ENCODE assay signal across 8 cellular contexts in genomic region chr2:242089213-242089549, GRCh38.
DNase-seq lines count a peak whose midpoint lies in the region; ATAC-seq and TF ChIP-seq lines count a peak whose summit lies in the region.
"Not testable (repeated sequence)": the region's sequence is repeated elsewhere in the genome, so short reads cannot be mapped to it uniquely, and the experiment has no call there.

No MANE protein-coding gene starts in this region.

- peak overlapping the region; percentile 74 for H3K4me2 ChIP-seq in SK-N-SH
- not testable (repeated sequence) for H3K4me2 ChIP-seq in neural cell (ENCODE audit: low read length)

- not testable (repeated sequence) for H3K27me3 ChIP-seq in AG04450 (ENCODE audit: control insufficient read depth, insufficient read depth, low read length); SK-N-SH (ENCODE audit: insufficient read depth); endocrine pancreas (ENCODE audit: control insufficient read depth, insufficient read depth, low read length); neural cell (ENCODE audit: insufficient read depth, low read depth, low read length)

- POLR2A ChIA-PET in AG04450 (lab: Yijun Ruan, JAX); SK-N-SH (lab: Yijun Ruan, JAX): not testable (repeated sequence)
- POLR2A ChIA-PET in HEK293 (lab: Yijun Ruan, JAX): interaction anchor here (0.6 kb wide), 1 partner anchor 28 kb away, joined by 3 read pairs; no protein-coding TSS in a partner anchor

- not testable (repeated sequence) for TF ChIP-seq EP300 in SK-N-SH (IDR thresholded peaks at IDR 0.05; ENCODE audit: borderline replicate concordance in 1 of 2, low read depth in 1 of 2, low read length in 1 of 2); neural cell (conservative IDR thresholded peaks at IDR 0.05; ENCODE audit: poor library complexity, severe bottlenecking)

- not testable (repeated sequence) for H3K27me3 Mint-ChIP-seq in activated naive CD8-positive, alpha-beta T cell treated with anti-CD3 and anti-CD28 coated beads for 36 hours; stimulated activated naive CD8-positive, alpha-beta T cell treated with anti-CD3 and anti-CD28 coated beads, Interleukin-15, amount 100 ng/mL, for 72 hours

- H3K36me3 ChIP-seq in HEK293 (ENCODE audit: control insufficient read depth in 2 of 2, insufficient read depth in 1 of 2, low read length in 2 of 2); SK-N-SH (replicated peaks in 1 of 2; ENCODE audit: control insufficient read depth in 1 of 2, insufficient read depth in 2 of 2, low read length in 1 of 2); endocrine pancreas (ENCODE audit: control insufficient read depth, insufficient read depth, low read length); neural cell (ENCODE audit: insufficient read depth, low read length): not testable (repeated sequence)

- H3K9ac ChIP-seq in SK-N-SH; endocrine pancreas (ENCODE audit: control insufficient read depth, insufficient read depth, low read length): not testable (repeated sequence)
- peak overlapping the region; percentile 68 for H3K9ac ChIP-seq in neural cell (ENCODE audit: low read length)

- no CpG with 5 or more reads among the region's 20 CpGs for WGBS in SK-N-SH (ENCODE audit: low lambda C conversion rate)

- H4K20me1 ChIP-seq in SK-N-SH (ENCODE audit: insufficient read depth); neural cell (ENCODE audit: insufficient read depth): not testable (repeated sequence)

- H3K4me1 Mint-ChIP-seq in activated naive CD8-positive, alpha-beta T cell treated with anti-CD3 and anti-CD28 coated beads for 36 hours: peaks cover 28% of the 10 kb centered on the region
- H3K4me1 Mint-ChIP-seq in stimulated activated naive CD8-positive, alpha-beta T cell treated with anti-CD3 and anti-CD28 coated beads, Interleukin-15, amount 100 ng/mL, for 72 hours: peaks cover 35% of the 10 kb centered on the region

- not testable (repeated sequence) for H2AFZ ChIP-seq in SK-N-SH (ENCODE audit: low read depth); neural cell (ENCODE audit: low read depth, low read length)

- TF ChIP-seq RAD21 in SK-N-SH (IDR thresholded peaks at IDR 0.05; ENCODE audit: low read length); neural cell (conservative IDR thresholded peaks at IDR 0.05): not testable (repeated sequence)

- peak overlapping the region; percentile 85 for H3K4me3 Mint-ChIP-seq in activated naive CD8-positive, alpha-beta T cell treated with anti-CD3 and anti-CD28 coated beads for 36 hours
- H3K4me3 Mint-ChIP-seq in stimulated activated naive CD8-positive, alpha-beta T cell treated with anti-CD3 and anti-CD28 coated beads, Interleukin-15, amount 100 ng/mL, for 72 hours: peak overlapping the region; percentile 91 to 97

- not testable (repeated sequence) for H3K27ac Mint-ChIP-seq in activated naive CD8-positive, alpha-beta T cell treated with anti-CD3 and anti-CD28 coated beads for 36 hours; stimulated activated naive CD8-positive, alpha-beta T cell treated with anti-CD3 and anti-CD28 coated beads, Interleukin-15, amount 100 ng/mL, for 72 hours

- DNase-seq in AG04450 (ENCODE audit: low read depth, low spot score); SK-N-SH; activated naive CD8-positive, alpha-beta T cell treated with anti-CD3 and anti-CD28 coated beads for 36 hours; stimulated activated naive CD8-positive, alpha-beta T cell treated with anti-CD3 and anti-CD28 coated beads, Interleukin-15, amount 100 ng/mL, for 72 hours: not testable (repeated sequence)

- not testable (repeated sequence) for ATAC-seq in stimulated activated naive CD8-positive, alpha-beta T cell treated with anti-CD3 and anti-CD28 coated beads, Interleukin-15, amount 100 ng/mL, for 72 hours

- H3K27ac ChIP-seq in AG04450 (ENCODE audit: low read depth, low read length); SK-N-SH (ENCODE audit: low read depth in 2 of 2, low read length in 1 of 2); neural cell (ENCODE audit: low read length): not testable (repeated sequence)
- peak overlapping the region; percentile 24; the same call in 1 of the 2 replicates for H3K27ac ChIP-seq in HEK293 (ENCODE audit: extremely low read depth, low read depth, low read length)

- H3K36me3 Mint-ChIP-seq in activated naive CD8-positive, alpha-beta T cell treated with anti-CD3 and anti-CD28 coated beads for 36 hours: not testable (repeated sequence)

- not testable (repeated sequence) for H3K9me3 Mint-ChIP-seq in activated naive CD8-positive, alpha-beta T cell treated with anti-CD3 and anti-CD28 coated beads for 36 hours; stimulated activated naive CD8-positive, alpha-beta T cell treated with anti-CD3 and anti-CD28 coated beads, Interleukin-15, amount 100 ng/mL, for 72 hours

- H3K4me3 ChIP-seq in AG04450 (ENCODE audit: low read depth, low read length): peak overlapping the region; percentile 76
- peak overlapping the region; percentile 77 for H3K4me3 ChIP-seq in HEK293 (ENCODE audit: low read depth, low read length)
- H3K4me3 ChIP-seq in SK-N-SH (ENCODE audit: low read depth in 2 of 2, low read length in 1 of 2): peak overlapping the region; percentile 65 to 84
- peak overlapping the region; percentile 36 for H3K4me3 ChIP-seq in endocrine pancreas (ENCODE audit: control insufficient read depth, insufficient read depth, low read length)
- peak overlapping the region; percentile 57; the same call in 1 of the 2 replicates for H3K4me3 ChIP-seq in iPS-18c (ENCODE audit: insufficient read depth, low read depth, low read length)
- H3K4me3 ChIP-seq in neural cell (ENCODE audit: low read length): peak overlapping the region; percentile 79

- TF ChIP-seq CTCF in AG04450 (IDR thresholded peaks at IDR 0.05; ENCODE audit: low read depth, low read length); HEK293 (tag by site-specific recombination; IDR thresholded peaks at IDR 0.05); SK-N-SH (IDR thresholded peaks at IDR 0.05); neural cell (IDR thresholded peaks at IDR 0.05; ENCODE audit: poor library complexity, severe bottlenecking): not testable (repeated sequence)

- H3K9me2 ChIP-seq in SK-N-SH; neural cell (ENCODE audit: insufficient read depth, low read length): not testable (repeated sequence)

- H3K4me1 ChIP-seq in HEK293 (ENCODE audit: control insufficient read depth, insufficient read depth, low read length); SK-N-SH (ENCODE audit: control insufficient read depth in 1 of 2, insufficient read depth in 2 of 2, low read depth in 1 of 2, low read length in 1 of 2); endocrine pancreas (ENCODE audit: control insufficient read depth, insufficient read depth, low read length): not testable (repeated sequence)

- not testable (repeated sequence) for H3K79me2 ChIP-seq in SK-N-SH (ENCODE audit: insufficient read depth); neural cell (replicated peaks; ENCODE audit: insufficient read depth, low read length)

- not testable (repeated sequence) for H3K9me3 ChIP-seq in AG04450 (ENCODE audit: control insufficient read depth, insufficient read depth, low read length); HEK293 (ENCODE audit: control insufficient read depth, insufficient read depth, low read depth, low read length); SK-N-SH; endocrine pancreas (ENCODE audit: control insufficient read depth, low read length); iPS-18c (ENCODE audit: control insufficient read depth, insufficient read depth, low read length); neural cell (ENCODE audit: low read length)

- not testable (repeated sequence) for H3F3A ChIP-seq in SK-N-SH (replicated peaks; ENCODE audit: insufficient read depth); neural cell (ENCODE audit: insufficient read depth, low read length, poor library complexity, severe bottlenecking)

- CTCF ChIA-PET in AG04450 (lab: Charles Lee); SK-N-SH (lab: Yijun Ruan, JAX): not testable (repeated sequence)
- CTCF ChIA-PET in HEK293 (lab: Yijun Ruan, JAX): interaction anchor here (1.3 kb wide), 1 partner anchor 138 kb away, joined by 3 read pairs; no protein-coding TSS in a partner anchor

TF ChIP-seq in HEK293, 187 proteins besides CTCF, POLR2A, EP300 and RAD21:
- TF ChIP-seq ZFHX2 (tag by site-specific recombination; conservative IDR thresholded peaks at IDR 0.05): peak; percentile 65
- peak; percentile 57; the same call in 1 of the 2 replicates for TF ChIP-seq EGR2 (tag by site-specific recombination; IDR thresholded peaks at IDR 0.05; ENCODE audit: low read depth)
